Comparison of ENCODE assay signal across 8 cellular contexts in genomic region chr14:55129086-55129427, GRCh38. TPM values are rescaled to one million over a fixed set of nuclear protein-coding genes. Genes with fewer than 3 reads are reported as not detected.
DNase-seq lines count a peak whose midpoint lies in the region; ATAC-seq, FAIRE-seq and TF ChIP-seq lines count a peak whose summit lies in the region.

LGALS3 (plus strand) TSS chr14:55129252; CDS start chr14:55137374, 8,122 bp downstream.

- H3K56ac ChIP-seq in H1 (replicated peaks; ENCODE audit: insufficient read length, low read depth, low read length) = no peak within 1 kb of the TSS
- H3K56ac ChIP-seq in mesendoderm (ENCODE audit: low read length) = peak within 1 kb of the TSS; percentile 86

- H3K18ac ChIP-seq in H1 (ENCODE audit: extremely low read depth, low read length) = peak within 1 kb of the TSS; percentile 19
- peak within 1 kb of the TSS; percentile 43 for H3K18ac ChIP-seq in mesendoderm (ENCODE audit: low read length)

- no peak within 1 kb of the TSS for H4K5ac ChIP-seq in H1 (ENCODE audit: insufficient read length, low read depth, low read length)
- H4K5ac ChIP-seq in mesendoderm (ENCODE audit: low read length) = no peak within 1 kb of the TSS

- in situ Hi-C loops in G401 (cut with HindIII; ENCODE audit: low sequenced_read_pairs) = no loop called here

- H3K23me2 ChIP-seq in H1 (ENCODE audit: low read depth, low read length) = peaks cover 10% of the 10 kb centered on the region

- no peak within 1 kb of the TSS for H2BK20ac ChIP-seq in H1 (ENCODE audit: low read length)

- H3K27ac ChIP-seq in H1 (ENCODE audit: low read depth, low read length) (no peak within 1 kb of the TSS), mesendoderm (ENCODE audit: low read depth, low read length) (no peak within 1 kb of the TSS), temporal lobe (ENCODE audit: low read depth, low read length) (peak within 1 kb of the TSS; percentile 18)

- DNase-seq in G401 (ENCODE audit: low spot score) = peak; percentile 41
- DNase-seq in HUDEP-2 (lab: John Stamatoyannopoulos, UW; ENCODE audit: unreplicated experiment in 76 of 76) = peak in 58 of 76 experiments; percentile 25 to 80 (median 54)
- DNase-seq in activated CD4-positive, alpha-beta T cell treated with anti-CD3 and anti-CD28 coated beads for 48 hours = peak; percentile 35
- DNase-seq in H1 (ENCODE audit: low read depth in 1 of 2, low spot score in 2 of 2) = no peak
- DNase-seq in mesendoderm = peak; percentile 51
- no peak for DNase-seq in amniotic stem cell (lab: John Stamatoyannopoulos, UW)

- POLR2A ChIA-PET in H1 (lab: Charles Lee; ENCODE audit: partially characterized antibody) = interaction anchor here (1.3 to 3.8 kb wide), 6 partner anchors 12 to 77 kb away, joined by 3 to 11 read pairs (median 6); partner anchors contain the start of gene MAPK1IP1L

- H4K20me1 ChIP-seq in H1 (replicated peaks in 1 of 2; ENCODE audit: control insufficient read depth in 1 of 2, insufficient read depth in 2 of 2, low read length in 2 of 2) = no peaks in the 10 kb centered on the region

- H2BK5ac ChIP-seq in H1 (ENCODE audit: low read depth, low read length) = no peak within 1 kb of the TSS
- H2BK5ac ChIP-seq in mesendoderm (ENCODE audit: low read length) = no peak within 1 kb of the TSS

- H4K91ac ChIP-seq in H1 (replicated peaks; ENCODE audit: insufficient read length, low read length) = no peak within 1 kb of the TSS

- peak in 1 of 2 experiments; percentile 4; a peak in 1 of 4 replicates for TF ChIP-seq RAD21 in H1 (IDR thresholded peaks at IDR 0.05 in 1 of 2, conservative IDR thresholded peaks at IDR 0.05 in 1 of 2; ENCODE audit: low read depth in 2 of 2, low read length in 2 of 2)

- TF ChIP-seq CTCF in H1 (IDR thresholded peaks at IDR 0.05; ENCODE audit: control extremely low read depth in 1 of 3, insufficient read depth in 1 of 3, low read depth in 1 of 3, low read length in 3 of 3) = no peak

- no peak within 1 kb of the TSS for H3K23ac ChIP-seq in H1 (ENCODE audit: insufficient read length)
- no peak within 1 kb of the TSS for H3K23ac ChIP-seq in mesendoderm (ENCODE audit: low read length)

- H3K79me2 ChIP-seq in H1 (ENCODE audit: control insufficient read depth in 1 of 2, insufficient read depth in 2 of 2, low read length in 2 of 2) = no peaks in the 10 kb centered on the region
- no peaks in the 10 kb centered on the region for H3K79me2 ChIP-seq in mesendoderm (ENCODE audit: control insufficient read depth, insufficient read depth, low read length)

- peaks cover 0 to 30% (median 17%) of the 10 kb centered on the region in 4 experiments; a peak in 6 of 7 replicates for H3K27me3 ChIP-seq in H1 (replicated peaks in 1 of 4; ENCODE audit: control insufficient read depth in 3 of 4, extremely low read depth in 1 of 4, insufficient read depth in 3 of 4, low read length in 3 of 4)
- H3K27me3 ChIP-seq in mesendoderm (ENCODE audit: insufficient read depth, low read length, poor library complexity) = no peaks in the 10 kb centered on the region

- 0 out of 2 replicates have a peak within 1 kb of the TSS, but pooled peaks have one; percentile 3 for H2BK12ac ChIP-seq in H1 (ENCODE audit: low read depth, low read length)

- no peak for TF ChIP-seq EP300 in H1 (IDR thresholded peaks at IDR 0.05; ENCODE audit: borderline replicate concordance in 1 of 2, low read depth in 2 of 2, low read length in 2 of 2)

- H2BK15ac ChIP-seq in H1 (ENCODE audit: low read length) (no peak within 1 kb of the TSS), mesendoderm (replicated peaks; ENCODE audit: low read depth) (no peak within 1 kb of the TSS)

- peaks cover 0 to 3% (median 1%) of the 10 kb centered on the region in 4 experiments; a peak in 2 of 7 replicates for H3K4me1 ChIP-seq in H1 (replicated peaks in 1 of 4; ENCODE audit: control insufficient read depth in 3 of 4, insufficient read depth in 4 of 4, low read length in 3 of 4)
- no peaks in the 10 kb centered on the region for H3K4me1 ChIP-seq in mesendoderm (ENCODE audit: control insufficient read depth, low read depth, low read length)

- H3K36me3 ChIP-seq in H1 (ENCODE audit: control insufficient read depth in 2 of 4, insufficient read depth in 4 of 4, low read length in 3 of 4) = no peaks in the 10 kb centered on the region
- H3K36me3 ChIP-seq in mesendoderm (ENCODE audit: control insufficient read depth, insufficient read depth, low read length) = no peaks in the 10 kb centered on the region

- H2BK120ac ChIP-seq in H1 (replicated peaks; ENCODE audit: low read depth, low read length) (no peak within 1 kb of the TSS), mesendoderm (ENCODE audit: low read depth, low read length) (no peak within 1 kb of the TSS)

- H3K9me3 ChIP-seq in H1 (ENCODE audit: insufficient read depth in 2 of 2, low read depth in 1 of 2, low read length in 1 of 2) = no peaks in the 10 kb centered on the region

- H3K4me3 ChIP-seq in H1 (ENCODE audit: extremely low read depth in 1 of 4, insufficient read depth in 2 of 4, low read depth in 3 of 4, low read length in 4 of 4) (peak within 1 kb of the TSS; percentile 53 to 74 (median 62)), mesendoderm (ENCODE audit: low read length) (peak within 1 kb of the TSS; percentile 43)

- no peak for TF ChIP-seq POLR2A in H1 (IDR thresholded peaks at IDR 0.05; ENCODE audit: control extremely low read depth in 1 of 2, low read depth in 2 of 2, low read length in 2 of 2)

- peak; percentile 51 for ATAC-seq in GM21526 (IDR thresholded peaks at IDR 0.05; ENCODE audit: low FRiP score, unreplicated experiment)

- 1% methylated on average over 12 of the region's 50 CpGs; no CpG with 5 or more reads in 1 of the 2 experiments for WGBS in H1 (ENCODE audit: extremely low coverage in 1 of 2, insufficient coverage in 1 of 2, insufficient read length in 1 of 2, insufficient replicate concordance in 2 of 2, low coverage in 1 of 2, low lambda C conversion rate in 2 of 2, missing lambda C conversion rate in 1 of 2), 2 experiments
- WGBS in mesendoderm (ENCODE audit: extremely low coverage, insufficient coverage, low lambda C conversion rate) = no CpG with 5 or more reads among the region's 50 CpGs

- H2AK5ac ChIP-seq in H1 (ENCODE audit: low read depth, low read length) (no peak within 1 kb of the TSS), mesendoderm (ENCODE audit: low read length) (no peak within 1 kb of the TSS)

- H3K79me1 ChIP-seq in H1 (ENCODE audit: low read depth, low read length) (no peaks in the 10 kb centered on the region), mesendoderm (ENCODE audit: low read length) (no peaks in the 10 kb centered on the region)

- H3K4ac ChIP-seq in H1 (replicated peaks; ENCODE audit: insufficient read length, low read depth, low read length) (no peak within 1 kb of the TSS), mesendoderm (ENCODE audit: low read depth, low read length) (no peak within 1 kb of the TSS)

- H2AFZ ChIP-seq in H1 (ENCODE audit: low read length) = 0 out of 2 replicates have a peak within 1 kb of the TSS, but pooled peaks have one; percentile 52

- no peak for FAIRE-seq in H1 (lab: Jason Lieb, UNC)

- H4K8ac ChIP-seq in H1 (ENCODE audit: extremely low read depth, insufficient read depth, low read length) (peak within 1 kb of the TSS; percentile 86), mesendoderm (ENCODE audit: low read depth, low read length) (no peak within 1 kb of the TSS)

- peak within 1 kb of the TSS in 1 of 4 experiments; percentile 61; a peak in 1 of 7 replicates for H3K9ac ChIP-seq in H1 (replicated peaks in 1 of 4; ENCODE audit: extremely low read depth in 1 of 4, low read depth in 3 of 4, low read length in 3 of 4)
- H3K9ac ChIP-seq in mesendoderm (ENCODE audit: low read length) = peak within 1 kb of the TSS; percentile 70

- peak within 1 kb of the TSS; percentile 81 to 91 for H3K4me2 ChIP-seq in H1 (ENCODE audit: insufficient read depth in 1 of 2, low read depth in 2 of 2, low read length in 2 of 2)
- peak within 1 kb of the TSS; percentile 84 for H3K4me2 ChIP-seq in mesendoderm (ENCODE audit: low read length)

- CTCF ChIA-PET in H1 (lab: Charles Lee; ENCODE audit: partially characterized antibody) = interaction anchor here (1.3 kb wide), 1 partner anchor 26 kb away, joined by 4 read pairs; no protein-coding TSS in a partner anchor

- no peak within 1 kb of the TSS for H3K14ac ChIP-seq in H1 (ENCODE audit: insufficient read length)

TF ChIP-seq in H1, 55 proteins besides CTCF, POLR2A, EP300 and RAD21:
- TF ChIP-seq TAF1 (IDR thresholded peaks at IDR 0.05; ENCODE audit: low read depth, low read length) (no peak), GTF2F1 (IDR thresholded peaks at IDR 0.05; ENCODE audit: borderline replicate concordance, low read depth, low read length) (no peak), SRF (IDR thresholded peaks at IDR 0.05; ENCODE audit: low read depth, low read length) (no peak), MAFK (IDR thresholded peaks at IDR 0.05; ENCODE audit: low read depth, low read length) (no peak), RBBP5 (IDR thresholded peaks at IDR 0.05; ENCODE audit: borderline replicate concordance, low read depth, low read length) (no peak), NANOG (IDR thresholded peaks at IDR 0.05; ENCODE audit: insufficient read depth, low read depth, low read length, poor library complexity, severe bottlenecking) (no peak), SIRT6 (IDR thresholded peaks at IDR 0.05; ENCODE audit: low read length) (no peak), ASH2L (IDR thresholded peaks at IDR 0.05; ENCODE audit: low read length) (no peak), CHD2 (IDR thresholded peaks at IDR 0.05; ENCODE audit: low read length) (no peak), CBX5 (IDR thresholded peaks at IDR 0.05; ENCODE audit: low read depth, low read length) (no peak), KDM1A (IDR thresholded peaks at IDR 0.05; ENCODE audit: borderline replicate concordance, low read length) (no peak), KDM5A (IDR thresholded peaks at IDR 0.05; ENCODE audit: low read length) (no peak), TAF7 (optimal IDR thresholded peaks at IDR 0.05; ENCODE audit: borderline replicate concordance, low read depth, low read length) (no peak), SAP30 (IDR thresholded peaks at IDR 0.05; ENCODE audit: insufficient read depth, insufficient replicate concordance, low read length) (no peak)

RNA-seq across cellular contexts. Expression of gene LGALS3, which starts in this region (rescaled TPM):
- 207 and 236 TPM in 2 replicates for total RNA-seq in G401 (2014; rRNA removed; shearing (Covaris generic))
- 8.8 and 9.7 TPM in 2 replicates for total RNA-seq in H1 (2021; fragmentation: NEBNext Ultra II Directional; extraction: Animal tissue kit (Norgen Biotek cat#: 25700))
- 12.8 and 14.5 TPM in 2 replicates for polyA plus RNA-seq in H1 (2011; rRNA removed)
- 9.1 TPM for polyA plus RNA-seq in H1 (2011; cell fraction: cytosol; rRNA removed)
- 8.5 TPM for polyA plus RNA-seq in H1 (2011; cell fraction: nucleus; rRNA removed)
- 7.0 to 9.3 TPM (median 8.1 TPM) in 4 replicates for polyA plus RNA-seq in H1 (2012, experiment 1 of 2)
- polyA plus RNA-seq in H1 (2012, experiment 2 of 2) = 13.8 TPM
- 9.8 TPM for polyA plus RNA-seq in H1 (2013, experiment 1 of 2)
- 8.3 TPM for polyA plus RNA-seq in H1 (2013, experiment 2 of 2)
- 2.7 and 2.9 TPM in 2 replicates for polyA minus RNA-seq in H1 (2011; rRNA and poly(A)+ RNA removed)
- 5.5 TPM for polyA minus RNA-seq in H1 (2011; cell fraction: cytosol; rRNA and poly(A)+ RNA removed)
- polyA minus RNA-seq in H1 (2011; cell fraction: nucleus; rRNA and poly(A)+ RNA removed) = 5.4 TPM
- 9.2 TPM for polyA plus RNA-seq in mesendoderm (2013, experiment 1 of 2)
- polyA plus RNA-seq in mesendoderm (2013, experiment 2 of 2) = 9.7 TPM
- 11.3 TPM for total RNA-seq in temporal lobe

Comparison
In these comparisons a context has a peak if more than half of its experiments do, and no peak if none do; other contexts are left out.
1. RNA of gene LGALS3 (total RNA-seq): 207 to 236 TPM in G401; 11.3 TPM in temporal lobe (single experiment) and 8.8 to 9.7 TPM in H1; every median in the first group is over 10 times any median in the second.
2. DNase-seq: peak in G401 (single experiment), HUDEP-2 (58 of 76), activated CD4-positive, alpha-beta T cell treated with anti-CD3 and anti-CD28 coated beads for 48 hours (single experiment) and mesendoderm (single experiment); none in H1 (0 of 2) and amniotic stem cell (single experiment).